ENCODE assay signal across 17 cellular contexts in genomic region chr1:163914785-163915413, GRCh38.
DNase-seq lines count a peak whose midpoint lies in the region; ATAC-seq and TF ChIP-seq lines count a peak whose summit lies in the region.
"Had no signal": no experiment of that assay in that cellular context is flagged by ENCODE, and none has a peak within 500 bp of the region (broad histone marks: within the 10 kb centered on the region; RNA-seq: fewer than 3 reads in every experiment).

No MANE protein-coding gene starts in this region.

- intact Hi-C loops in PC-9 (cut with micrococcal nuclease; ENCODE audit: unreplicated experiment) = no loop called here
- intact Hi-C loops in heart right ventricle (cut with DNase I) = no loop called here

- H3K79me2 ChIP-seq in PC-9 (ENCODE audit: low read depth) = no peaks in the 10 kb centered on the region

- H4K20me1 ChIP-seq in BLaER1 treated with 17β-estradiol and CSF1 and Interleukin-3, amounts not matched to agents 10 nM and 100 nM = no peaks in the 10 kb centered on the region
- H4K20me1 ChIP-seq in PC-9 (ENCODE audit: insufficient read depth) = no peaks in the 10 kb centered on the region

- no peak overlapping the region for H2AFZ ChIP-seq in PC-9

- no peak overlapping the region for H3K9ac ChIP-seq in BLaER1 treated with 17β-estradiol and CSF1 and Interleukin-3, amounts not matched to agents 10 nM and 100 nM

- peaks cover 3 to 21% (median 8%) of the 10 kb centered on the region in 10 experiments; a peak in 16 of 20 replicates for H3K4me1 ChIP-seq in BLaER1 treated with 17β-estradiol and CSF1 and Interleukin-3, amounts not matched to agents 10 nM and 100 nM
- H3K4me1 ChIP-seq in PC-9 (replicated peaks; ENCODE audit: insufficient read depth) (no peaks in the 10 kb centered on the region), heart right ventricle (peaks cover 0 to 3% (median 0%) of the 10 kb centered on the region in 9 donors)

- no peaks in the 10 kb centered on the region for H3K9me2 ChIP-seq in PC-9 (ENCODE audit: insufficient read depth)

- BruUV-seq in PC-9 (replicated peaks; lab: Mats Ljungman, UMichigan) = no TSS peak

- peaks cover 0 to 11% (median 0%) of the 10 kb centered on the region in 11 experiments; a peak in 7 of 22 replicates for H3K9me3 ChIP-seq in BLaER1 treated with 17β-estradiol and CSF1 and Interleukin-3, amounts not matched to agents 10 nM and 100 nM (replicated peaks in 1 of 11)
- H3K9me3 ChIP-seq in PC-9 (ENCODE audit: insufficient read depth, low read depth) (no peaks in the 10 kb centered on the region; the same call in 1 of the 2 replicates), heart right ventricle (no peaks in the 10 kb centered on the region)

- H3F3A ChIP-seq in PC-9 (ENCODE audit: insufficient read depth, low read depth) = no peaks in the 10 kb centered on the region

- TF ChIP-seq CTCF in PC-9 (conservative IDR thresholded peaks at IDR 0.05) (no peak), heart right ventricle (IDR thresholded peaks at IDR 0.05) (no peak)

- POLR2A ChIA-PET in PC-9 (lab: Charles Lee; ENCODE audit: unreplicated experiment) = no interaction called here

- ATAC-seq in GM19397 (IDR thresholded peaks at IDR 0.05; ENCODE audit: unreplicated experiment) (peak; percentile 51), HG02798 (IDR thresholded peaks at IDR 0.05; ENCODE audit: poor library complexity, unreplicated experiment) (peak; percentile 44), HG03521 (IDR thresholded peaks at IDR 0.05; ENCODE audit: unreplicated experiment) (peak; percentile 64), heart right ventricle (no peak)
- ATAC-seq: left ventricle myocardium superior; natural killer cell treated with Interleukin-12 subunit alpha and Interleukin-12 subunit beta and Interleukin-15 and Interleukin-18, amount 100 ng/mL, for 72 hours; right cardiac atrium had no signal

- peaks cover 0 to 73% (median 0%) of the 10 kb centered on the region in 11 experiments; a peak in 8 of 22 replicates for H3K27me3 ChIP-seq in BLaER1 treated with 17β-estradiol and CSF1 and Interleukin-3, amounts not matched to agents 10 nM and 100 nM
- H3K27me3 ChIP-seq in PC-9 (ENCODE audit: insufficient read depth, low read depth) (no peaks in the 10 kb centered on the region), heart right ventricle (no peaks in the 10 kb centered on the region)

- CTCF ChIA-PET in PC-9 (lab: Charles Lee) = no interaction called here

- H3K4me3 ChIP-seq in BLaER1 treated with 17β-estradiol and CSF1 and Interleukin-3, amounts not matched to agents 10 nM and 100 nM = no peak overlapping the region; a peak in 1 of 20 replicates
- H3K4me3 ChIP-seq in PC-9 = no peak overlapping the region
- H3K4me3 ChIP-seq in heart right ventricle = no peak overlapping the region

- peak overlapping the region in 8 of 11 experiments; percentile 1 to 65 (median 28); a peak in 11 of 22 replicates for H3K4me2 ChIP-seq in BLaER1 treated with 17β-estradiol and CSF1 and Interleukin-3, amounts not matched to agents 10 nM and 100 nM
- H3K4me2 ChIP-seq in PC-9 = no peak overlapping the region

- H3K36me3 ChIP-seq in BLaER1 treated with 17β-estradiol and CSF1 and Interleukin-3, amounts not matched to agents 10 nM and 100 nM = no peaks in the 10 kb centered on the region
- H3K36me3 ChIP-seq in PC-9 (ENCODE audit: low read depth) = no peaks in the 10 kb centered on the region
- H3K36me3 ChIP-seq in heart right ventricle = no peaks in the 10 kb centered on the region

- no peak for DNase-seq in activated CD4-positive, CD25-positive, alpha-beta regulatory T cell (lab: John Stamatoyannopoulos, UW)
- DNase-seq in PC-9 = no peak
- no peak for DNase-seq in heart right ventricle
- DNase-seq in islet precursor cell = no peak
- DNase-seq: activated naive CD8-positive, alpha-beta T cell treated with anti-CD3 and anti-CD28 coated beads for 36 hours; DMS 273 treated with DMSO at 0.1 percent for 48 hours; left ventricle myocardium superior; NCI-H1417 treated with DMSO at 0.1 percent for 48 hours; NCI-H69; right cardiac atrium; stimulated activated CD4-positive, alpha-beta T cell treated with anti-CD3 and anti-CD28 coated beads, Interleukin-4, amount 100 ng/mL, for 24 hours; stimulated activated naive CD4-positive, alpha-beta T cell had no signal

- no peak overlapping the region for H3K27ac ChIP-seq in BLaER1 treated with 17β-estradiol and CSF1 and Interleukin-3, amounts not matched to agents 10 nM and 100 nM
- H3K27ac ChIP-seq in PC-9 (no peak overlapping the region), heart right ventricle (no peak overlapping the region)

Comparison
In these comparisons a context has a peak if more than half of its experiments do, and no peak if none do; other contexts are left out.
1. ATAC-seq: peak in GM19397 (single experiment), HG02798 (single experiment) and HG03521 (single experiment); none in heart right ventricle (0 of 8).